13 cellular contexts compared by ENCODE assay signal in the genomic region with DNA sequence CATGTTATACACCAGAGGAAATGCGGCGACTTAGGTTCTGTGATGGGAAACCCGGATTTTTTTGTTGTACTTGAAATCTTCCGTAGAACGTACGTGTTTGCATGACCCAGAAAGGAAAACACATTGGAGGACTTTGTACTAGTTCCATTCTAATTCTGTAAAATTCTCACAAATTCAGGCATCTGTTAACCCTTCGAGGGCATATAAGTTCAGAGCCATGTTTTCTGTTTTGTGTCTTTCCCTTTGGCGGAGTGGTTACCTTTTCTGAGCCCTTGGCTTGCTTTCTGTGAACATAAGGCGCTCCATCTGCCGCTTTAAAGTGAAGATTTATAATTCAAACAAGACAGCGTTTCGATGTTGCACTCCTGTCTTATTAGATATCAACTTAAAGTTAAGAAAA. TPM values are rescaled to one million over a fixed set of nuclear protein-coding genes. Genes with fewer than 3 reads are reported as not detected.
DNase-seq lines count a peak whose midpoint lies in the region; ATAC-seq and TF ChIP-seq lines count a peak whose summit lies in the region.
"Had no signal": no experiment of that assay in that cellular context is flagged by ENCODE, and none has a peak within 500 bp of the region (broad histone marks: within the 10 kb centered on the region; RNA-seq: fewer than 3 reads in every experiment).

No MANE protein-coding gene starts in this region.

- H3K27me3 ChIP-seq in heart left ventricle (no peaks in the 10 kb centered on the region), right atrium auricular region (no peaks in the 10 kb centered on the region)
- H3K27me3 ChIP-seq: SJCRH30, upper lobe of right lung had no signal

- peaks cover 0 to 18% (median 1%) of the 10 kb centered on the region in 12 donors for H3K4me1 ChIP-seq in heart left ventricle
- peaks cover 0 to 9% of the 10 kb centered on the region in 2 donors for H3K4me1 ChIP-seq in right atrium auricular region
- H3K4me1 ChIP-seq in OCI-LY7 (ENCODE audit: insufficient read depth, low read length, poor library complexity, severe bottlenecking), result peaks cover 88% of the 10 kb centered on the region
- H3K4me1 ChIP-seq: SJCRH30, upper lobe of right lung had no signal

- no peaks in the 10 kb centered on the region for H3K27me3 Mint-ChIP-seq in type B pancreatic cell

- CTCF ChIA-PET in OCI-LY7 (lab: Charles Lee; ENCODE audit: unreplicated experiment), result no interaction called here

- ATAC-seq in heart left ventricle (no peak), left lobe of liver (peak; percentile 26), HG02642 (IDR thresholded peaks at IDR 0.05; ENCODE audit: poor library complexity, unreplicated experiment) (no peak), HG03571 (IDR thresholded peaks at IDR 0.05; ENCODE audit: unreplicated experiment) (no peak)
- ATAC-seq: upper lobe of right lung had no signal

- no peaks in the 10 kb centered on the region for H3K9me2 ChIP-seq in OCI-LY7 (ENCODE audit: insufficient read depth, low read length)

- H4K20me1 ChIP-seq in OCI-LY7 (ENCODE audit: insufficient read depth, low read length), result no peaks in the 10 kb centered on the region

- peaks cover 3% of the 10 kb centered on the region for H3K4me1 Mint-ChIP-seq in type B pancreatic cell (ENCODE audit: unreplicated experiment)

- DNase-seq in heart left ventricle, result no peak
- no peak for DNase-seq in right atrium auricular region (ENCODE audit: low spot score)
- no peak for DNase-seq in OCI-LY7 (ENCODE audit: low spot score)
- no peak for DNase-seq in left lobe of liver (ENCODE audit: low spot score)
- no peak for DNase-seq in type B pancreatic cell (ENCODE audit: extremely low spot score, unreplicated experiment)
- DNase-seq in NCI-H187 treated with DMSO at 0.1 percent for 48 hours (lab: John Stamatoyannopoulos, UW), result no peak
- DNase-seq: effector CD4-positive, alpha-beta T cell; NCI-H526 treated with DMSO at 0.1 percent for 48 hours; SJCRH30; upper lobe of right lung had no signal

- BruUV-seq in OCI-LY7 (replicated peaks; lab: Mats Ljungman, UMichigan), result no TSS peak

- no peaks in the 10 kb centered on the region for H3K9me3 ChIP-seq in heart left ventricle
- no peaks in the 10 kb centered on the region for H3K9me3 ChIP-seq in right atrium auricular region
- no peaks in the 10 kb centered on the region for H3K9me3 ChIP-seq in OCI-LY7 (ENCODE audit: low read length)
- H3K9me3 ChIP-seq: HAP-1, SJCRH30, upper lobe of right lung had no signal

- H2AFZ ChIP-seq in OCI-LY7 (ENCODE audit: low read length), result no peak overlapping the region

- no peak for TF ChIP-seq POLR2A in heart left ventricle (IDR thresholded peaks at IDR 0.05)

- peak overlapping the region; percentile 35 for H3K4me3 Mint-ChIP-seq in type B pancreatic cell

- H3K27ac Mint-ChIP-seq in type B pancreatic cell, result no peak overlapping the region

- intact Hi-C loops in heart left ventricle (cut with DNase I) (no loop called here), OCI-LY7 (cut with micrococcal nuclease; ENCODE audit: unreplicated experiment) (no loop called here)

- H3K4me3 ChIP-seq in heart left ventricle (peak overlapping the region in 9 of 12 donors; percentile 20 to 59 (median 45)), right atrium auricular region (no peak overlapping the region), OCI-LY7 (ENCODE audit: low read depth, low read length, poor library complexity, severe bottlenecking) (peak overlapping the region; percentile 63)
- H3K4me3 ChIP-seq: HAP-1, SJCRH30, upper lobe of right lung had no signal

- H3K9me3 Mint-ChIP-seq in type B pancreatic cell, result no peaks in the 10 kb centered on the region

- H3K27ac ChIP-seq in heart left ventricle (no peak overlapping the region), right atrium auricular region (no peak overlapping the region), OCI-LY7 (ENCODE audit: low read depth, low read length, poor library complexity, severe bottlenecking) (peak overlapping the region; percentile 98)
- H3K27ac ChIP-seq: SJCRH30, upper lobe of right lung had no signal

- POLR2A ChIA-PET in OCI-LY7 (lab: Charles Lee), result interaction anchor here (0.6 to 1.8 kb wide), 6 partner anchors 26 to 171 kb away, joined by 3 to 5 read pairs (median 3); no protein-coding TSS in a partner anchor

- 80 to 89% (median 82%) methylated on average over 12 of the region's 12 CpGs for WGBS in heart left ventricle, 4 donors

- TF ChIP-seq CTCF in heart left ventricle (IDR thresholded peaks at IDR 0.05), result no peak
- TF ChIP-seq CTCF in right atrium auricular region (IDR thresholded peaks at IDR 0.05), result no peak
- no peak for TF ChIP-seq CTCF in OCI-LY7 (conservative IDR thresholded peaks at IDR 0.05; ENCODE audit: low read length)
- no peak for TF ChIP-seq CTCF in type B pancreatic cell (conservative IDR thresholded peaks at IDR 0.05)

- H3K36me3 ChIP-seq in heart left ventricle (no peaks in the 10 kb centered on the region), right atrium auricular region (no peaks in the 10 kb centered on the region), OCI-LY7 (ENCODE audit: insufficient read depth, low read length) (peaks cover 23% of the 10 kb centered on the region; the same call in 1 of the 2 replicates)
- H3K36me3 ChIP-seq: HAP-1, SJCRH30, upper lobe of right lung had no signal

- peak overlapping the region; percentile 73 for H3K4me2 ChIP-seq in OCI-LY7 (ENCODE audit: low read length)

- peaks cover 10% of the 10 kb centered on the region for H3K36me3 Mint-ChIP-seq in type B pancreatic cell

- H3K79me2 ChIP-seq in OCI-LY7 (ENCODE audit: insufficient read depth, low read depth, low read length), result peaks cover 89% of the 10 kb centered on the region

RNA-seq across cellular contexts. Expression of a gene that starts 34.2 kb away (rescaled TPM):
- 10 to 100 TPM in 4 of 9 donors, 1 to 10 TPM in 5; 2.1 to 16.3 (median 8.9) TPM for total RNA-seq in heart left ventricle
- polyA plus RNA-seq in heart left ventricle, result 1 to 10 TPM; 3.8 to 5.7 TPM
- 1 to 10 TPM; 3.3 to 6.6 TPM for total RNA-seq in right atrium auricular region
- 40.4 and 42.9 TPM in 2 replicates for total RNA-seq in OCI-LY7 (2014; rRNA removed; shearing (Covaris generic))
- 88.2 and 99.5 TPM in 2 replicates for total RNA-seq in OCI-LY7 (2022)
- 0.91 TPM for total RNA-seq in left lobe of liver
- 37.7 and 74.3 TPM in 2 replicates for total RNA-seq in type B pancreatic cell (ENCODE audit: low replicate concordance)

Comparison
In these comparisons a context has a peak if more than half of its experiments do, and no peak if none do; other contexts are left out.
1. H3K4me3 ChIP-seq: peak in heart left ventricle (9 of 12) and OCI-LY7 (single experiment); none in right atrium auricular region (0 of 2).